18 cellular contexts compared by ENCODE assay signal in the genomic region with DNA sequence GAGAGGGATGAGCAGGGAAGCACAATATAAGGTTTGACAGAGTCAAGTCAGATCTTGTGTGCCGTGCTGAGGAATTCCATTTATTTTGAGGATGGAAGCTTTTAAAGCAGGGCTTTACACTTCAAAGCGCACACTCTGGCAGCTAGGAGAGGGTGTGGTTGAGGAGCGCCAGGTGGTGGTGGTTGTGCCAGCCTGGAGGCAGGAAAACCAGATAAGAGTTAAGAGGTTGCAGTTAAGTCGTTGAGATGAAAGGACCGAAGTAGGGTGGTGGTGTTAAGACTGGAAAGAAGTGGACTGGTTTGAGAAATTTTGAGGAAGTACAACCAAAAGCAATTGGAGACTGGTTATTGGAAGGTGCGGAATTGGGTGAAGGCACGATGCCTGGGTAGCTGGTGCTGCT.
DNase-seq lines count a peak whose midpoint lies in the region; ATAC-seq and FAIRE-seq lines count a peak whose summit lies in the region.
"Had no signal": no experiment of that assay in that cellular context is flagged by ENCODE, and none has a peak within 500 bp of the region (broad histone marks: within the 10 kb centered on the region; RNA-seq: fewer than 3 reads in every experiment).

No MANE protein-coding gene starts in this region.

- intact Hi-C loops in left colon (cut with DNase I, micrococcal nuclease): no loop called here

- H3K36me3 ChIP-seq in small intestine (ENCODE audit: control insufficient read depth in 2 of 2, insufficient read depth in 2 of 2, low read length in 2 of 2): no peaks in the 10 kb centered on the region
- H3K36me3 ChIP-seq: BE2C had no signal

- DNase-seq in DMS79 treated with DMSO at 0.1 percent for 48 hours (lab: John Stamatoyannopoulos, UW) (peak; percentile 51), left colon (peak in 1 of 2 donors; percentile 34), small intestine (peak; percentile 60), kidney tubule cell (ENCODE audit: low spot score) (no peak), DMS53 treated with DMSO at 0.1 percent for 48 hours (lab: John Stamatoyannopoulos, UW; ENCODE audit: unreplicated experiment) (no peak)
- peak; percentile 7 for DNase-seq in Jurkat, Clone E6-1 (ENCODE audit: low read depth, low spot score)
- no peak for DNase-seq in activated CD4-positive, alpha-beta T cell treated with anti-CD3 and anti-CD28 coated beads, Interleukin-2, amount 50 U/mL, for 4 hours
- DNase-seq: BE2C; CD8-positive, alpha-beta T cell; COR-L47; DMS153; H7 had no signal

- H3K4me1 ChIP-seq in small intestine (ENCODE audit: control insufficient read depth in 2 of 2, insufficient read depth in 1 of 2, low read depth in 1 of 2, low read length in 1 of 2): no peaks in the 10 kb centered on the region
- H3K4me1 ChIP-seq: A549, BE2C had no signal

- 10 to 55% (median 28%) methylated on average over 7 of the region's 7 CpGs for WGBS in small intestine, 3 donors

- no peak overlapping the region for H3K27ac ChIP-seq in small intestine (ENCODE audit: low read depth in 1 of 2, low read length in 1 of 2)
- H3K27ac ChIP-seq: A549, C4-2B had no signal

- peak; percentile 93 for ATAC-seq in left colon
- ATAC-seq: A549; CD8-positive, alpha-beta T cell; GM12878; GM23338 had no signal

- H3K9me3 ChIP-seq in small intestine (ENCODE audit: control insufficient read depth, low read depth): no peaks in the 10 kb centered on the region
- H3K9me3 ChIP-seq: A549, BE2C had no signal

- no peaks in the 10 kb centered on the region for H3K27me3 ChIP-seq in small intestine (ENCODE audit: control insufficient read depth in 2 of 2, insufficient read depth in 2 of 2, low read length in 2 of 2)
- H3K27me3 ChIP-seq: BE2C had no signal

- no peak for FAIRE-seq in small intestine (lab: Jason Lieb, UNC)
- FAIRE-seq: A549, D721Med, GM12878, GM18507 had no signal

- H3K4me3 ChIP-seq in Jurkat, Clone E6-1 (ENCODE audit: low read length): no peak overlapping the region
- no peak overlapping the region for H3K4me3 ChIP-seq in small intestine (ENCODE audit: low read depth in 1 of 2, low read length in 2 of 2)
- H3K4me3 ChIP-seq: A549, GM12878, GM23338 had no signal

Comparison
In these comparisons a context has a peak if more than half of its experiments do, and no peak if none do; other contexts are left out.
1. DNase-seq: peak in DMS79 treated with DMSO at 0.1 percent for 48 hours (single experiment), Jurkat, Clone E6-1 (single experiment) and small intestine (single experiment); none in activated CD4-positive, alpha-beta T cell treated with anti-CD3 and anti-CD28 coated beads, Interleukin-2, amount 50 U/mL, for 4 hours (0 of 2), kidney tubule cell (single experiment) and DMS53 treated with DMSO at 0.1 percent for 48 hours (single experiment).